22 cellular contexts compared by ENCODE assay signal in the genomic region with DNA sequence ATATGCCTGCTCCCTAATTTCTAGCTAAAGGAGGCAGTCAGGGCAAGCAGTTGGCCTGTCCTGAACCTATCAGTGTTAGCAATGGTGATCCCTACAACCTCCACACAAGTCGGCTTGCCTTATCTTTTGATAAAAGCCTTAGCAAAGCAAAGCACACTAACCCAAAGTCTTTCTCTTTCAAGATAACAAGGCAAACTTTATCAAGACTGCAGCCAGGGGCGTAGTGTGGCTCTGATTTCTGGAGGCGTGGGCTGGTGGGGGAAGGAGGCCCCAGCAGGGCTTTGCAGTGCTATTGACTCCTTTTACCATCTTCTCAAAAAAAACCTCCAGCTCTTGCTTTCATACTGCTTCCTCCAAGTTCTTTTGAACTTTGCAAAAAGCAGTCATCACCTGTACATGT. TPM values are rescaled to one million over a fixed set of nuclear protein-coding genes. Genes with fewer than 3 reads are reported as not detected.
"Had no signal": no experiment of that assay in that cellular context is flagged by ENCODE, and none has a peak within 500 bp of the region (broad histone marks: within the 10 kb centered on the region; RNA-seq: fewer than 3 reads in every experiment).

No MANE protein-coding gene starts in this region.

- FAIRE-seq: small intestine had no signal

- H3K4me3 ChIP-seq: colonic mucosa, esophagus muscularis mucosa, prostate gland, suprapubic skin, upper lobe of left lung had no signal

- H3K36me3 Mint-ChIP-seq: memory B cell, natural killer cell had no signal

- DNase-seq: activated CD4-positive, alpha-beta T cell treated with anti-CD3 and anti-CD28 coated beads, Interleukin-2, amount 50 U/mL, for 48 hours; activated naive CD4-positive, alpha-beta T cell treated with anti-CD3 and anti-CD28 coated beads, Interleukin-2, amount 50 U/mL, for 16 hours; activated T-cell treated with anti-CD3 and anti-CD28 coated beads, Interleukin-2, amount 50 U/mL, for 1 hour; caudate nucleus; colonic mucosa; hippocampal formation; left ventricle myocardium superior; natural killer cell; nucleus accumbens; right cardiac atrium; small intestine; stimulated activated CD4-positive, alpha-beta T cell treated with anti-CD3 and anti-CD28 coated beads, Interleukin-4, amount 100 ng/mL, for 4 hours; stimulated activated CD8-positive, alpha-beta memory T cell treated with anti-CD3 and anti-CD28 coated beads, Interleukin-4, amount 100 ng/mL, for 48 hours; T-helper 1 cell; T1000; upper lobe of left lung had no signal

- H3K27me3 Mint-ChIP-seq: memory B cell; stimulated activated naive CD8-positive, alpha-beta T cell treated with anti-CD3 and anti-CD28 coated beads, Interleukin-15, Interleukin-2, amounts not matched to agents 100 ng/mL and 50 ng/mL, for 24 hours had no signal

- H3K36me3 ChIP-seq: colonic mucosa, esophagus muscularis mucosa, prostate gland, suprapubic skin, upper lobe of left lung had no signal

- H3K9me3 Mint-ChIP-seq: memory B cell, natural killer cell had no signal

- H3K4me1 ChIP-seq: colonic mucosa, esophagus muscularis mucosa, prostate gland, suprapubic skin, upper lobe of left lung had no signal

- H3K27me3 ChIP-seq: colonic mucosa, esophagus muscularis mucosa, suprapubic skin, upper lobe of left lung had no signal

- H3K4me1 Mint-ChIP-seq: memory B cell, natural killer cell had no signal

- ATAC-seq: activated CD4-positive, CD25-positive, alpha-beta regulatory T cell treated with anti-CD3 and anti-CD28 coated beads, Interleukin-2, amount 50 U/mL, for 24 hours; left ventricle myocardium superior; natural killer cell; right cardiac atrium had no signal

- H3K9me3 ChIP-seq: colonic mucosa, esophagus muscularis mucosa, prostate gland, suprapubic skin, upper lobe of left lung had no signal

- H3K27ac ChIP-seq: colonic mucosa, esophagus muscularis mucosa, prostate gland, suprapubic skin, upper lobe of left lung had no signal

- H3K27ac Mint-ChIP-seq: memory B cell; natural killer cell; stimulated activated naive CD8-positive, alpha-beta T cell treated with anti-CD3 and anti-CD28 coated beads, Interleukin-15, Interleukin-2, amounts not matched to agents 100 ng/mL and 50 ng/mL, for 24 hours had no signal

- H3K4me3 Mint-ChIP-seq: memory B cell; natural killer cell; stimulated activated naive CD8-positive, alpha-beta T cell treated with anti-CD3 and anti-CD28 coated beads, Interleukin-15, Interleukin-2, amounts not matched to agents 100 ng/mL and 50 ng/mL, for 24 hours had no signal

RNA-seq across cellular contexts. Expression of a gene that starts 40.2 kb away (rescaled TPM):
- total RNA-seq: natural killer cell had no signal
